ENCODE assay signal across 22 cellular contexts in the genomic region with DNA sequence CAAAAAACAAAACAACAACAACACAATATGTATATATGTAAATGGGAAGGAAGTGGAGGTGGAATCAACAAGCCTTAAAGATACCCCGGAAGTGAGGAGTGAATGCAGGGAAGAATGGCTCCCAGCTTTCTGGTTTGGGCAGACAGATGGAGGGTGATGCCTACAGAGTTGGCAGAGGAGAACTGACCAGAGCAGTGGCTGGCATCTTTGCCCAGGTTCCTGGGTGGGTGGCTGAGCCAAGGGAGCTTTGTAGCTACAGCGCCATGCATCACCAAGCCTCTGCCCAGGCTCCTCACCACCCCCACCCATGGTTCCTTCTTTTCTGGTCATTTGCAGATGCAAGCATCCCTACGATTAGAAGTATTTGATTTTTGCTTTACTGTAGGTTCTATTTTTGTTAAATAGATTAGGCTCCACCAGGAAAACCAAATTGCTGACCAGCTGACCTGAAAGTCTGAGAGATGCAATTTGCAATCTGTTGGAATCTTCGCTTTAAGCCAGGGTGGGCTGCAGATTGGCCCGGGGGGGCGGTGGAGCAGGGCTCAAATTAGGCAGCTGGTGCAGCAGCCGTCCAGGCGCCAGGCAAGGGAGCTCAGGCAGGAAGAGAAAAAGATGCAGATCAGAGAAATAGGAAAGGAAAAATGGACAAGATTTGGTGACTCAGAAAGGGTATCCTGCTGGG.
"Had no signal": no experiment of that assay in that cellular context is flagged by ENCODE, and none has a peak within 500 bp of the region (broad histone marks: within the 10 kb centered on the region; RNA-seq: fewer than 3 reads in every experiment).

No MANE protein-coding gene starts in this region.

- H3K27me3 ChIP-seq: MG63, SJSA1 had no signal

- H3K9me3 ChIP-seq: MG63, SJSA1 had no signal

- H3K4me3 Mint-ChIP-seq: T-cell had no signal

- H3K4me1 Mint-ChIP-seq: T-cell had no signal

- ATAC-seq: HepG2, T-cell had no signal

- H3K4me3 ChIP-seq: MG63, SJSA1, SK-N-MC had no signal

- H3K36me3 ChIP-seq: MG63, SJSA1 had no signal

- H3K27ac ChIP-seq: SJSA1, SK-N-MC had no signal

- H3K36me3 Mint-ChIP-seq: T-cell had no signal

- H3K4me1 ChIP-seq: SJSA1 had no signal

- H3K27ac Mint-ChIP-seq: T-cell had no signal

- H3K9me3 Mint-ChIP-seq: T-cell had no signal

- DNase-seq: IMR-90, Karpas-422, KG1, MG63, NCI-H1092, NCI-H1105 treated with DMSO at 0.1 percent for 48 hours, NCI-H1417 treated with DMSO at 0.1 percent for 48 hours, NCI-H146, NCI-H1694 treated with DMSO at 0.1 percent for 48 hours, NCI-H1930, NCI-H2081, NCI-H2107, NCI-H2227 treated with DMSO at 0.1 percent for 48 hours, NCI-H526, Right ventricle myocardium superior, RPMI8226, SIG-M5, SW 1271, T-cell had no signal
